In genomic region chr1:207026177-207026576, GRCh38 we compare ENCODE assay signal across 19 cellular contexts. TPM values are rescaled to one million over a fixed set of nuclear protein-coding genes. Genes with fewer than 3 reads are reported as not detected.
DNase-seq lines count a peak whose midpoint lies in the region; TF ChIP-seq lines count a peak whose summit lies in the region.
"Had no signal": no experiment of that assay in that cellular context is flagged by ENCODE, and none has a peak within 500 bp of the region (broad histone marks: within the 10 kb centered on the region; RNA-seq: fewer than 3 reads in every experiment).

No MANE protein-coding gene starts in this region.

- peaks cover 26 to 100% (median 34%) of the 10 kb centered on the region in 3 donors for H3K4me1 ChIP-seq in esophagus squamous epithelium
- H3K4me1 ChIP-seq: SJCRH30 had no signal

- TF ChIP-seq POLR2A in esophagus squamous epithelium (IDR thresholded peaks at IDR 0.05) (no peak), erythroblast (IDR thresholded peaks at IDR 0.05; ENCODE audit: low read length) (no peak)

- no peaks in the 10 kb centered on the region for H3K9me3 ChIP-seq in esophagus squamous epithelium
- H3K9me3 ChIP-seq: SJCRH30 had no signal

- H3K27me3 ChIP-seq in esophagus squamous epithelium, result no peaks in the 10 kb centered on the region

- H3K9me3 Mint-ChIP-seq in progenitor cell of endocrine pancreas (ENCODE audit: low read depth), result no peaks in the 10 kb centered on the region
- H3K9me3 Mint-ChIP-seq: activated T-helper 2 cell treated with anti-CD3 and anti-CD28 coated beads, Interferon-gamma antibody, Interleukin-2, Interleukin-4, amounts not matched to agents 10 μg/mL and 5 μg/mL and 100 μg/mL, durations not matched to agents 14 hours and 24 hours and 36 hours had no signal

- peaks cover 69% of the 10 kb centered on the region for H3K4me1 Mint-ChIP-seq in progenitor cell of endocrine pancreas (ENCODE audit: low read depth)

- peaks cover 28% of the 10 kb centered on the region for H3K36me3 Mint-ChIP-seq in progenitor cell of endocrine pancreas (ENCODE audit: insufficient read depth)

- H3K36me3 ChIP-seq in esophagus squamous epithelium, result peaks cover 0 to 33% (median 0%) of the 10 kb centered on the region in 3 donors
- H3K36me3 ChIP-seq: SJCRH30 had no signal

- H3K4me3 Mint-ChIP-seq in progenitor cell of endocrine pancreas (ENCODE audit: low read depth), result peak overlapping the region; percentile 12
- H3K4me3 Mint-ChIP-seq: activated CD4-positive, alpha-beta T cell treated with anti-CD3 and anti-CD28 coated beads for 36 hours had no signal

- intact Hi-C loops in esophagus squamous epithelium (cut with DNase I), result no loop called here

- H3K27ac Mint-ChIP-seq in progenitor cell of endocrine pancreas, result no peak overlapping the region
- H3K27ac Mint-ChIP-seq: activated CD4-positive, alpha-beta T cell treated with anti-CD3 and anti-CD28 coated beads for 36 hours; activated T-helper 2 cell treated with anti-CD3 and anti-CD28 coated beads, Interferon-gamma antibody, Interleukin-2, Interleukin-4, amounts not matched to agents 10 μg/mL and 5 μg/mL and 100 μg/mL, durations not matched to agents 14 hours and 24 hours and 36 hours had no signal

- TF ChIP-seq CTCF in esophagus squamous epithelium (IDR thresholded peaks at IDR 0.05), result no peak
- TF ChIP-seq CTCF in progenitor cell of endocrine pancreas (IDR thresholded peaks at IDR 0.05; ENCODE audit: unreplicated experiment), result no peak

- H3K4me3 ChIP-seq in esophagus squamous epithelium, result no peak overlapping the region
- H3K4me3 ChIP-seq: SJCRH30 had no signal

- peak; percentile 45 for DNase-seq in AG08395 (ENCODE audit: low spot score)
- DNase-seq in RPMI7951 (ENCODE audit: low read depth), result peak; percentile 45
- no peak for DNase-seq in esophagus squamous epithelium (lab: John Stamatoyannopoulos, UW)
- DNase-seq in progenitor cell of endocrine pancreas (ENCODE audit: low spot score, unreplicated experiment), result no peak
- DNase-seq in nucleus accumbens (lab: John Stamatoyannopoulos, UW), result no peak
- DNase-seq in erythroblast (lab: John Stamatoyannopoulos, UW), result no peak
- no peak for DNase-seq in amniotic stem cell (lab: John Stamatoyannopoulos, UW)
- DNase-seq in OCI-M2 (lab: John Stamatoyannopoulos, UW; ENCODE audit: unreplicated experiment), result no peak
- DNase-seq: activated CD4-positive, alpha-beta T cell treated with anti-CD3 and anti-CD28 coated beads for 36 hours; C1 segment of cervical spinal cord; central memory CD4-positive, alpha-beta T cell; GF-D8; left cardiac atrium; NCI-H1105 treated with DMSO at 0.1 percent for 48 hours; NCI-H526; SJCRH30 had no signal

- peak overlapping the region; percentile 85 to 98 (median 96) for H3K27ac ChIP-seq in esophagus squamous epithelium
- H3K27ac ChIP-seq: SJCRH30 had no signal

- 22 to 36% methylated on average over 4 of the region's 4 CpGs for WGBS in esophagus squamous epithelium, 2 donors

- no peaks in the 10 kb centered on the region for H3K27me3 Mint-ChIP-seq in progenitor cell of endocrine pancreas

RNA-seq across cellular contexts. Expression of gene C1orf116, which starts 6.4 kb away (rescaled TPM):
- total RNA-seq in RPMI7951 (2014; rRNA removed; shearing (Covaris generic)), result 0.10 and 0.12 TPM in 2 replicates
- total RNA-seq in esophagus squamous epithelium (100 to 1,000 TPM in 1 of 4 donors, 10 to 100 TPM in 3; 52.8 to 173 (median 86.4) TPM), progenitor cell of endocrine pancreas (31.3 and 31.9 TPM in 2 replicates)
- total RNA-seq: activated T-helper 2 cell treated with anti-CD3 and anti-CD28 coated beads, Interferon-gamma antibody, Interleukin-2, Interleukin-4, amounts not matched to agents 10 μg/mL and 5 μg/mL and 100 μg/mL, durations not matched to agents 14 hours and 24 hours and 36 hours; SJCRH30 had no signal

RNA-seq across cellular contexts. Expression of gene YOD1, which starts 24.8 kb away (rescaled TPM):
- 6.9 and 7.8 TPM in 2 replicates for total RNA-seq in RPMI7951 (2014; rRNA removed; shearing (Covaris generic))
- total RNA-seq in esophagus squamous epithelium, result 10 to 100 TPM in 3 of 4 donors, 1 to 10 TPM in 1; 9.6 to 32.0 (median 22.9) TPM
- 8.7 and 8.8 TPM in 2 replicates for total RNA-seq in progenitor cell of endocrine pancreas

RNA-seq across cellular contexts. Expression of gene PFKFB2, which starts 26.9 kb away (rescaled TPM):
- 2.8 and 3.2 TPM in 2 replicates for total RNA-seq in RPMI7951 (2014; rRNA removed; shearing (Covaris generic))
- total RNA-seq in esophagus squamous epithelium (10 to 100 TPM in 3 of 4 donors, 1 to 10 TPM in 1; 9.4 to 28.7 (median 12.3) TPM), progenitor cell of endocrine pancreas (9.6 and 10.6 TPM in 2 replicates)

RNA-seq across cellular contexts. Expression of gene FCAMR, which starts 55.9 kb away (rescaled TPM):
- total RNA-seq in RPMI7951 (2014; rRNA removed; shearing (Covaris generic)), result not detected in 2 replicates
- not detected for total RNA-seq in esophagus squamous epithelium
- total RNA-seq in progenitor cell of endocrine pancreas, result not detected in 2 replicates
- total RNA-seq: activated CD4-positive, alpha-beta T cell treated with anti-CD3 and anti-CD28 coated beads for 36 hours; activated T-helper 2 cell treated with anti-CD3 and anti-CD28 coated beads, Interferon-gamma antibody, Interleukin-2, Interleukin-4, amounts not matched to agents 10 μg/mL and 5 μg/mL and 100 μg/mL, durations not matched to agents 14 hours and 24 hours and 36 hours; left cardiac atrium; pulmonary artery endothelial cell; SJCRH30; urinary bladder had no signal

Comparison
In these comparisons a context has a peak if more than half of its experiments do, and no peak if none do; other contexts are left out.
1. DNase-seq: peak in AG08395 (single experiment) and RPMI7951 (single experiment); none in esophagus squamous epithelium (single experiment), progenitor cell of endocrine pancreas (single experiment), nucleus accumbens (0 of 56), erythroblast (0 of 2), amniotic stem cell (single experiment) and OCI-M2 (single experiment).
2. RNA of gene C1orf116, which starts 6.4 kb away (total RNA-seq): 52.8 to 173 TPM in esophagus squamous epithelium and 31.3 to 31.9 TPM in progenitor cell of endocrine pancreas; 0.10 to 0.12 TPM in RPMI7951; every median in the first group is over 10 times any median in the second.